ENCODE assay signal across 8 cellular contexts in the genomic region with DNA sequence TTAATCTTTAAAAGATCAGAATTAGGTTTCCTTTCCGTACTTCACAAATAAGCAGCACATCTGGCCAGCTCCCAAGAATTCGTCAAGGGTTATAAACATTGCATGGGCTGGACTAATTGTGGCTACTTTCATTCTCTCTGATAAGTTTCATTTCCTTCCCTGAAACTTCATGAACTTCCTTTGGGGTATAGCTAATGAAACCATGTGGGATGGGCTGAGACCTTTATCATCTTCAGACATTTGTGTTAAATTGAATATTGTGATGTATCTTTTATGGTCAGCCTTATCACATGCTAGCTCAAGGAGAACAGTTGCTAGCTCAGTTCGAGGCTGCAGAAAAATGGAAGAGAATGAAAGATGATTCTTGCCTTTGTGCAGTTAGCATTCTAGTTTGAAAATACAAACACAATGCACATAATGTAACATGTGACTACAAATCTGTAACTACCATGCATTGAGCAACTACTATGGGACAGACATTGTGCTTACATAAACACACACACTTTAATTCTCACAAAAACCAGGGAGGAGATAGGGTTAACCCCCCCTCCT. TPM values are rescaled to one million over a fixed set of nuclear protein-coding genes. Genes with fewer than 3 reads are reported as not detected.
DNase-seq lines count a peak whose midpoint lies in the region; ATAC-seq, FAIRE-seq and TF ChIP-seq lines count a peak whose summit lies in the region.

No MANE protein-coding gene starts in this region.

- H3K27me3 Mint-ChIP-seq in astrocyte (ENCODE audit: low read depth, unreplicated experiment) (peaks cover 16% of the 10 kb centered on the region), Calu3 (ENCODE audit: unreplicated experiment) (peaks cover 20% of the 10 kb centered on the region), endodermal cell (ENCODE audit: insufficient read depth) (peaks cover 54% of the 10 kb centered on the region)

- no peaks in the 10 kb centered on the region for H4K20me1 ChIP-seq in astrocyte (ENCODE audit: insufficient read depth, low read length)

- no peaks in the 10 kb centered on the region for H3K79me2 ChIP-seq in astrocyte (ENCODE audit: insufficient read depth, low read length)

- no peak overlapping the region for H2AFZ ChIP-seq in astrocyte (ENCODE audit: low read depth, low read length)

- H3K27me3 ChIP-seq in left ventricle myocardium inferior (ENCODE audit: low read depth) (no peaks in the 10 kb centered on the region), astrocyte (ENCODE audit: insufficient read depth, low read length) (no peaks in the 10 kb centered on the region), endodermal cell (ENCODE audit: control insufficient read depth, insufficient read depth, low read length, poor library complexity, severe bottlenecking) (peaks cover 29% of the 10 kb centered on the region)

- H3K27ac ChIP-seq in left ventricle myocardium inferior (replicated peaks) (peak overlapping the region; percentile 46), astrocyte (ENCODE audit: low read depth, low read length) (no peak overlapping the region), endodermal cell (ENCODE audit: low read depth, low read length) (no peak overlapping the region)

- TF ChIP-seq CTCF in left ventricle myocardium inferior (IDR thresholded peaks at IDR 0.05; ENCODE audit: borderline replicate concordance): no peak
- TF ChIP-seq CTCF in astrocyte (IDR thresholded peaks at IDR 0.05; ENCODE audit: insufficient read depth, low read depth, low read length): no peak
- no peak for TF ChIP-seq CTCF in mucosa of descending colon (IDR thresholded peaks at IDR 0.05)
- no peak for TF ChIP-seq CTCF in Calu3 (IDR thresholded peaks at IDR 0.05; ENCODE audit: unreplicated experiment)
- TF ChIP-seq CTCF in endodermal cell (conservative IDR thresholded peaks at IDR 0.05): no peak

- H3K4me1 ChIP-seq in left ventricle myocardium inferior: peaks cover 56% of the 10 kb centered on the region
- H3K4me1 ChIP-seq in astrocyte (ENCODE audit: insufficient read depth, low read length): peaks cover 17% of the 10 kb centered on the region
- H3K4me1 ChIP-seq in mucosa of descending colon (ENCODE audit: low read depth): peaks cover 12% of the 10 kb centered on the region
- peaks cover 7% of the 10 kb centered on the region for H3K4me1 ChIP-seq in endodermal cell (ENCODE audit: control insufficient read depth, insufficient read depth, low read length)

- no peak for FAIRE-seq in astrocyte (lab: Jason Lieb, UNC)

- H3K27ac Mint-ChIP-seq in astrocyte (ENCODE audit: unreplicated experiment): no peak overlapping the region
- no peak overlapping the region for H3K27ac Mint-ChIP-seq in Calu3 (ENCODE audit: unreplicated experiment)
- no peak overlapping the region for H3K27ac Mint-ChIP-seq in endodermal cell

- H3K4me3 Mint-ChIP-seq in astrocyte (ENCODE audit: unreplicated experiment) (peak overlapping the region; percentile 47), Calu3 (ENCODE audit: low read depth, unreplicated experiment) (no peak overlapping the region), endodermal cell (no peak overlapping the region)

- CTCF ChIA-PET in Calu3 (lab: Charles Lee): interaction anchor here (0.5 to 0.7 kb wide), 3 partner anchors 10 to 735 kb away, joined by 3 read pairs; no protein-coding TSS in a partner anchor

- H3K4me3 ChIP-seq in left ventricle myocardium inferior (peak overlapping the region; percentile 42), astrocyte (ENCODE audit: insufficient read depth, low read depth, low read length) (no peak overlapping the region), mucosa of descending colon (no peak overlapping the region), endodermal cell (ENCODE audit: low read length) (no peak overlapping the region)

- BruUV-seq in Calu3 (replicated peaks; lab: Mats Ljungman, UMichigan): no TSS peak

- peak overlapping the region; percentile 76 for H3K4me2 ChIP-seq in astrocyte (ENCODE audit: low read length)

- DNase-seq in left ventricle myocardium inferior: no peak
- DNase-seq in left ventricle myocardium superior: no peak
- DNase-seq in astrocyte (ENCODE audit: low read depth): peak; percentile 58
- DNase-seq in mucosa of descending colon: peak in 1 of 3 donors; percentile 86
- DNase-seq in Calu3: no peak
- no peak for DNase-seq in endodermal cell
- no peak for DNase-seq in T-helper 9 cell

- H3K9me3 ChIP-seq in left ventricle myocardium inferior (replicated peaks) (no peaks in the 10 kb centered on the region), astrocyte (ENCODE audit: insufficient read depth, low read depth, low read length) (no peaks in the 10 kb centered on the region), mucosa of descending colon (no peaks in the 10 kb centered on the region), endodermal cell (ENCODE audit: control insufficient read depth, low read length) (no peaks in the 10 kb centered on the region)

- H3K36me3 Mint-ChIP-seq in astrocyte (ENCODE audit: low read depth, unreplicated experiment) (no peaks in the 10 kb centered on the region), Calu3 (ENCODE audit: insufficient read depth, unreplicated experiment) (peaks cover 18% of the 10 kb centered on the region), endodermal cell (ENCODE audit: low read depth) (no peaks in the 10 kb centered on the region)

- WGBS in endodermal cell (ENCODE audit: insufficient coverage in 1 of 2, insufficient read length in 1 of 2), 2 experiments: 90 to 91% methylated on average over 3 of the region's 3 CpGs

- H3K9me3 Mint-ChIP-seq in astrocyte (ENCODE audit: unreplicated experiment): no peaks in the 10 kb centered on the region
- no peaks in the 10 kb centered on the region for H3K9me3 Mint-ChIP-seq in Calu3 (ENCODE audit: low read depth, unreplicated experiment)
- no peaks in the 10 kb centered on the region for H3K9me3 Mint-ChIP-seq in endodermal cell

- H3K4me1 Mint-ChIP-seq in astrocyte (ENCODE audit: low read depth, unreplicated experiment): peaks cover 10% of the 10 kb centered on the region
- H3K4me1 Mint-ChIP-seq in Calu3 (ENCODE audit: low read depth, unreplicated experiment): no peaks in the 10 kb centered on the region
- peaks cover 22% of the 10 kb centered on the region for H3K4me1 Mint-ChIP-seq in endodermal cell

- no peaks in the 10 kb centered on the region for H3K36me3 ChIP-seq in left ventricle myocardium inferior
- H3K36me3 ChIP-seq in astrocyte (ENCODE audit: insufficient read depth, low read length): no peaks in the 10 kb centered on the region
- no peaks in the 10 kb centered on the region for H3K36me3 ChIP-seq in mucosa of descending colon (ENCODE audit: low read depth)
- no peaks in the 10 kb centered on the region for H3K36me3 ChIP-seq in endodermal cell (ENCODE audit: control insufficient read depth, insufficient read depth, low read length)

- no peak for ATAC-seq in left ventricle myocardium superior
- peak; percentile 51 for ATAC-seq in HG03521 (IDR thresholded peaks at IDR 0.05; ENCODE audit: unreplicated experiment)
- peak; percentile 35 for ATAC-seq in mucosa of descending colon

- intact Hi-C loops in left ventricle myocardium inferior (cut with micrococcal nuclease): no loop called here
- intact Hi-C loops in left ventricle myocardium superior (cut with micrococcal nuclease): no loop called here
- intact Hi-C loops in mucosa of descending colon (cut with DNase I, micrococcal nuclease): no loop called here
- intact Hi-C loops in Calu3 (cut with micrococcal nuclease; ENCODE audit: unreplicated experiment): no loop called here

- H3K9ac ChIP-seq in astrocyte (ENCODE audit: low read length) (no peak overlapping the region), endodermal cell (ENCODE audit: extremely low read depth, low read length, poor library complexity, severe bottlenecking) (no peak overlapping the region)

RNA-seq across cellular contexts. Expression of a gene that starts 1.7 kb away (rescaled TPM):
- total RNA-seq in left ventricle myocardium inferior: 126 TPM
- 112 TPM for total RNA-seq in left ventricle myocardium superior
- 1.6 and 2.0 TPM in 2 replicates for total RNA-seq in astrocyte
- 1 to 10 TPM; 2.0 to 9.2 (median 3.9) TPM for total RNA-seq in mucosa of descending colon
- total RNA-seq in Calu3 (2022): 1.4 and 3.9 TPM in 2 replicates
- total RNA-seq in endodermal cell: 10 to 100 TPM in 1 of 2 donors, 1 to 10 TPM in 1; 4.9 to 20.7 TPM
- polyA plus RNA-seq in endodermal cell (2013, experiment 1 of 2): 6.1 TPM
- 6.0 TPM for polyA plus RNA-seq in endodermal cell (2013, experiment 2 of 2)
